11 cellular contexts compared by ENCODE assay signal in genomic region chr4:1767058-1767769, GRCh38. TPM values are rescaled to one million over a fixed set of nuclear protein-coding genes. Genes with fewer than 3 reads are reported as not detected.
A peak's percentile ranks its signal among the peaks of the same experiment; 100 is the strongest.
DNase-seq lines count a peak whose midpoint lies in the region; ATAC-seq, FAIRE-seq and TF ChIP-seq lines count a peak whose summit lies in the region.
"Had no signal": no experiment of that assay in that cellular context is flagged by ENCODE, and none has a peak within 500 bp of the region (broad histone marks: within the 10 kb centered on the region; RNA-seq: fewer than 3 reads in every experiment).

No MANE protein-coding gene starts in this region.

- H3K9ac ChIP-seq in kidney (ENCODE audit: low read length in 2 of 2): no peak overlapping the region

- H3K4me3 ChIP-seq in astrocyte of the cerebellum (ENCODE audit: low read depth, low read length) (peak overlapping the region; percentile 36), kidney (ENCODE audit: low read length in 2 of 2) (no peak overlapping the region), transverse colon (peak overlapping the region in 3 of 4 donors; percentile 24 to 48 (median 39))

- intact Hi-C loops in kidney (cut with DNase I): no loop called here
- intact Hi-C loops in transverse colon (cut with DNase I; ENCODE audit: low total_unique reads): no loop called here

- in situ Hi-C loops in astrocyte of the cerebellum (cut with HindIII; ENCODE audit: low sequenced_read_pairs): no loop called here
- in situ Hi-C loops in transverse colon (cut with MboI; ENCODE audit: low pct_ligation_motif_present in 1 of 4, low pct_unique_long_range_greater_than_20kb in 1 of 4, low sequenced_read_pairs in 3 of 4): no loop called here

- H3K36me3 ChIP-seq in kidney (ENCODE audit: control insufficient read depth in 1 of 2, insufficient read depth in 2 of 2, low read length in 2 of 2) (no peaks in the 10 kb centered on the region), transverse colon (no peaks in the 10 kb centered on the region)
- H3K36me3 ChIP-seq: thyroid gland had no signal

- TF ChIP-seq POLR2A in transverse colon (IDR thresholded peaks at IDR 0.05): no peak

- H3K27me3 ChIP-seq in transverse colon: peaks cover 98% of the 10 kb centered on the region
- H3K27me3 ChIP-seq: thyroid gland had no signal

- no peak for ATAC-seq in HG02588 (IDR thresholded peaks at IDR 0.05; ENCODE audit: unreplicated experiment)

- TF ChIP-seq CTCF in astrocyte of the cerebellum (IDR thresholded peaks at IDR 0.05; ENCODE audit: low read depth, low read length, missing control alignments) (no peak), kidney (IDR thresholded peaks at IDR 0.05; ENCODE audit: borderline replicate concordance, extremely low read depth, insufficient read depth) (peak; percentile 15), transverse colon (IDR thresholded peaks at IDR 0.05) (no peak)

- no peak overlapping the region for H3K27ac Mint-ChIP-seq in activated CD4-positive, alpha-beta memory T cell treated with anti-CD3 and anti-CD28 coated beads, Interleukin-2, amount 10 ng/mL, durations not matched to agents 7 days and 5 days
- H3K27ac Mint-ChIP-seq: CD14-positive monocyte had no signal

- peaks cover 19% of the 10 kb centered on the region for H3K27me3 Mint-ChIP-seq in activated CD4-positive, alpha-beta memory T cell treated with anti-CD3 and anti-CD28 coated beads, Interleukin-2, amount 10 ng/mL, durations not matched to agents 7 days and 5 days

- no peak for TF ChIP-seq EP300 in transverse colon (IDR thresholded peaks at IDR 0.05; ENCODE audit: low read depth)

- CTCF ChIA-PET in activated CD4-positive, alpha-beta memory T cell treated with anti-CD3 and anti-CD28 coated beads, Interleukin-2, amount 10 ng/mL, durations not matched to agents 7 days and 5 days (lab: Charles Lee): interaction anchor here (1.0 kb wide), 1 partner anchor 41 kb away, joined by 3 read pairs; no protein-coding TSS in a partner anchor

- no peak for FAIRE-seq in kidney (lab: Jason Lieb, UNC)

- no peak overlapping the region for H3K27ac ChIP-seq in kidney (ENCODE audit: low read depth in 2 of 2, low read length in 2 of 2)
- H3K27ac ChIP-seq in transverse colon: no peak overlapping the region

- H3K4me3 Mint-ChIP-seq in activated CD4-positive, alpha-beta memory T cell treated with anti-CD3 and anti-CD28 coated beads, Interleukin-2, amount 10 ng/mL, durations not matched to agents 7 days and 5 days: no peak overlapping the region

- peak; percentile 8 for DNase-seq in NCI-H748 (lab: John Stamatoyannopoulos, UW; ENCODE audit: unreplicated experiment)
- no peak for DNase-seq in NCI-H748 treated with DMSO at 0.1 percent for 48 hours (lab: John Stamatoyannopoulos, UW)
- DNase-seq in astrocyte of the cerebellum (ENCODE audit: low read depth): no peak
- DNase-seq in kidney: no peak
- DNase-seq in transverse colon: no peak
- no peak for DNase-seq in stimulated activated naive CD4-positive, alpha-beta T cell treated with Interleukin-2 at 50 U/mL for 16 hours (lab: John Stamatoyannopoulos, UW)
- no peak for DNase-seq in activated CD4-positive, alpha-beta memory T cell treated with anti-CD3 and anti-CD28 coated beads, Interleukin-2, amount 10 ng/mL, durations not matched to agents 7 days and 5 days

- POLR2A ChIA-PET in activated CD4-positive, alpha-beta memory T cell treated with anti-CD3 and anti-CD28 coated beads, Interleukin-2, amount 10 ng/mL, durations not matched to agents 7 days and 5 days (lab: Charles Lee): no interaction called here

- H3K9me3 Mint-ChIP-seq in activated CD4-positive, alpha-beta memory T cell treated with anti-CD3 and anti-CD28 coated beads, Interleukin-2, amount 10 ng/mL, durations not matched to agents 7 days and 5 days: no peaks in the 10 kb centered on the region

- H3K36me3 Mint-ChIP-seq in activated CD4-positive, alpha-beta memory T cell treated with anti-CD3 and anti-CD28 coated beads, Interleukin-2, amount 10 ng/mL, durations not matched to agents 7 days and 5 days (ENCODE audit: low read depth): no peaks in the 10 kb centered on the region
- H3K36me3 Mint-ChIP-seq: CD14-positive monocyte had no signal

- WGBS in transverse colon (ENCODE audit: low coverage in 1 of 2), 2 donors: 3% methylated on average over 30 of the region's 84 CpGs; no CpG with 5 or more reads in 1 of the 2 donors

- H3K4me1 ChIP-seq in kidney (ENCODE audit: control insufficient read depth in 1 of 2, insufficient read depth in 1 of 2, low read depth in 1 of 2, low read length in 2 of 2) (peaks cover 3 to 20% of the 10 kb centered on the region in 2 donors), transverse colon (peaks cover 13 to 32% (median 26%) of the 10 kb centered on the region in 4 donors)

- no peaks in the 10 kb centered on the region for H3K9me3 ChIP-seq in kidney (ENCODE audit: control insufficient read depth in 1 of 2, low read length in 2 of 2)
- no peaks in the 10 kb centered on the region for H3K9me3 ChIP-seq in transverse colon
- H3K9me3 ChIP-seq: thyroid gland had no signal

- peaks cover 6% of the 10 kb centered on the region for H3K4me1 Mint-ChIP-seq in activated CD4-positive, alpha-beta memory T cell treated with anti-CD3 and anti-CD28 coated beads, Interleukin-2, amount 10 ng/mL, durations not matched to agents 7 days and 5 days

RNA-seq across cellular contexts. Expression of gene FGFR3, which starts 25.9 kb away (rescaled TPM):
- total RNA-seq in kidney (25.5 TPM), transverse colon (100 to 1,000 TPM in 2 of 4 donors, 10 to 100 TPM in 2; 56.2 to 209 (median 110) TPM)
- 28.5 TPM for polyA plus RNA-seq in kidney (ENCODE audit: insufficient read depth, low read depth, low replicate concordance)
- total RNA-seq in activated CD4-positive, alpha-beta memory T cell treated with anti-CD3 and anti-CD28 coated beads, Interleukin-2, amount 10 ng/mL, durations not matched to agents 7 days and 5 days: under 1 TPM; 0.18 to 0.45 TPM
- total RNA-seq: RPMI7951 had no signal
- polyA plus RNA-seq: CD14-positive monocyte had no signal

RNA-seq across cellular contexts. Expression of gene TACC3, which starts 45.9 kb away (rescaled TPM):
- total RNA-seq in kidney: 12.2 TPM
- 4.9 TPM for polyA plus RNA-seq in kidney (ENCODE audit: insufficient read depth, low read depth, low replicate concordance)
- total RNA-seq in transverse colon: 100 to 1,000 TPM in 1 of 4 donors, 10 to 100 TPM in 1, 1 to 10 TPM in 2; 5.9 to 175 (median 23.1) TPM
- 100 to 1,000 TPM; 213 TPM for total RNA-seq in activated CD4-positive, alpha-beta memory T cell treated with anti-CD3 and anti-CD28 coated beads, Interleukin-2, amount 10 ng/mL, durations not matched to agents 7 days and 5 days

RNA-seq across cellular contexts. Expression of gene TMEM129, which starts 46.1 kb away (rescaled TPM):
- total RNA-seq in kidney (48.2 TPM), transverse colon (100 to 1,000 TPM in 1 of 4 donors, 10 to 100 TPM in 3; 66.1 to 116 (median 86.6) TPM)
- polyA plus RNA-seq in kidney (ENCODE audit: insufficient read depth, low read depth, low replicate concordance): 60.0 TPM
- 10 to 100 TPM; 20.4 to 22.3 TPM for total RNA-seq in activated CD4-positive, alpha-beta memory T cell treated with anti-CD3 and anti-CD28 coated beads, Interleukin-2, amount 10 ng/mL, durations not matched to agents 7 days and 5 days

RNA-seq across cellular contexts. Expression of gene SLBP, which starts 55.1 kb away (rescaled TPM):
- total RNA-seq in kidney: 30.7 TPM
- 42.8 TPM for polyA plus RNA-seq in kidney (ENCODE audit: insufficient read depth, low read depth, low replicate concordance)
- 10 to 100 TPM in 3 of 4 donors, 1 to 10 TPM in 1; 7.6 to 47.5 (median 31.6) TPM for total RNA-seq in transverse colon
- total RNA-seq in activated CD4-positive, alpha-beta memory T cell treated with anti-CD3 and anti-CD28 coated beads, Interleukin-2, amount 10 ng/mL, durations not matched to agents 7 days and 5 days: 100 to 1,000 TPM; 105 to 107 TPM

Comparison
In these comparisons a context has a peak if more than half of its experiments do, and no peak if none do; other contexts are left out.
1. H3K4me3 ChIP-seq: peak in astrocyte of the cerebellum (single experiment) and transverse colon (3 of 4); none in kidney (0 of 2).
2. RNA of gene FGFR3, which starts 25.9 kb away (total RNA-seq): 56.2 to 209 TPM in transverse colon and 25.5 TPM in kidney (single experiment); 0.18 to 0.45 TPM in activated CD4-positive, alpha-beta memory T cell treated with anti-CD3 and anti-CD28 coated beads, Interleukin-2, amount 10 ng/mL, durations not matched to agents 7 days and 5 days; every median in the first group is over 10 times any median in the second.